ENCODE assay signal across 8 cellular contexts in genomic region chr1:151540021-151540981, GRCh38. TPM values are rescaled to one million over a fixed set of nuclear protein-coding genes. Genes with fewer than 3 reads are reported as not detected.
DNase-seq lines count a peak whose midpoint lies in the region; ATAC-seq and TF ChIP-seq lines count a peak whose summit lies in the region.

TUFT1 (plus strand) TSS chr1:151540309; CDS start chr1:151540367, 58 bp downstream.

- peaks cover 2% of the 10 kb centered on the region for H4K20me1 ChIP-seq in mammary epithelial cell (ENCODE audit: insufficient read depth, low read length)

- peaks cover 4 to 10% (median 10%) of the 10 kb centered on the region in 3 donors for H3K27me3 Mint-ChIP-seq in immature natural killer cell (ENCODE audit: low read depth in 3 of 3)

- WGBS in mammary epithelial cell (ENCODE audit: low coverage, missing lambda C conversion rate), result 3% methylated on average over 50 of the region's 70 CpGs
- WGBS in spleen, 5 donors, result 1 to 3% (median 2%) methylated on average over 35 to 70 of the region's 70 CpGs

- ATAC-seq in GM18520 (IDR thresholded peaks at IDR 0.05; ENCODE audit: unreplicated experiment) (peak; percentile 90), HG03060 (IDR thresholded peaks at IDR 0.05; ENCODE audit: low read depth, unreplicated experiment) (peak; percentile 72)

- H3K9ac ChIP-seq in mammary epithelial cell (ENCODE audit: insufficient read depth, low read length), result peak within 1 kb of the TSS; percentile 90

- H3K4me1 Mint-ChIP-seq in immature natural killer cell, result peaks cover 22 to 24% of the 10 kb centered on the region in 2 donors

- H3K4me3 Mint-ChIP-seq in immature natural killer cell, result peak within 1 kb of the TSS; percentile 95 to 97 (median 95)

- H3K4me3 ChIP-seq in WERI-Rb-1 (ENCODE audit: low read depth, low read length) (peak within 1 kb of the TSS; percentile 76), mammary epithelial cell (replicated peaks in 1 of 3; ENCODE audit: insufficient read depth in 1 of 3, low read depth in 2 of 3, low read length in 3 of 3) (peak within 1 kb of the TSS; percentile 72 to 76 (median 76)), spleen (peak within 1 kb of the TSS; percentile 51 to 85 (median 70))

- in situ Hi-C loops in mammary epithelial cell (cut with MboI; ENCODE audit: low sequenced_read_pairs in 2 of 2), result loop anchor here in 1 of 2 donors (25.0 kb wide), 1 partner anchor 297 kb away; the partner anchor contains the start of genes C2CD4D and RORC

- no peaks in the 10 kb centered on the region for H3K9me3 Mint-ChIP-seq in immature natural killer cell

- dilution Hi-C loops in mammary epithelial cell (cut with HindIII; ENCODE audit: low sequenced_read_pairs), result no loop called here

- peaks cover 32% of the 10 kb centered on the region for H3K79me2 ChIP-seq in mammary epithelial cell (ENCODE audit: insufficient read depth, low read length)

- peak within 1 kb of the TSS; percentile 100 for H3K27ac ChIP-seq in 22Rv1
- H3K27ac ChIP-seq in WERI-Rb-1, result peak within 1 kb of the TSS; percentile 57
- H3K27ac ChIP-seq in mammary epithelial cell (ENCODE audit: insufficient read depth, low read depth, low read length), result peak within 1 kb of the TSS; percentile 66
- H3K27ac ChIP-seq in spleen, result peak within 1 kb of the TSS in 7 of 8 donors; percentile 44 to 81 (median 73)

- peak within 1 kb of the TSS in 5 of 6 donors; percentile 76 to 88 (median 81) for H3K27ac Mint-ChIP-seq in immature natural killer cell

- BruUV-seq in mammary epithelial cell (replicated peaks; lab: Mats Ljungman, UMichigan), result TSS peak; percentile 47

- H3K9me3 ChIP-seq in WERI-Rb-1 (ENCODE audit: severe bottlenecking) (no peaks in the 10 kb centered on the region), mammary epithelial cell (replicated peaks; ENCODE audit: insufficient read depth, low read length) (no peaks in the 10 kb centered on the region), spleen (no peaks in the 10 kb centered on the region)

- peak; percentile 95 for DNase-seq in NCI-H2107 treated with DMSO at 0.1 percent for 48 hours (lab: John Stamatoyannopoulos, UW; ENCODE audit: unreplicated experiment)
- peak; percentile 100 for DNase-seq in WERI-Rb-1
- peak; percentile 90 for DNase-seq in mammary epithelial cell
- DNase-seq in immature natural killer cell, result peak; percentile 91 to 93 (median 91)
- peak; percentile 98 for DNase-seq in spleen

- intact Hi-C loops in mammary epithelial cell (cut with micrococcal nuclease) (no loop called here), spleen (cut with DNase I; ENCODE audit: low total_unique reads) (no loop called here)

- H3K4me2 ChIP-seq in mammary epithelial cell (ENCODE audit: insufficient read depth, low read depth, low read length), result peak within 1 kb of the TSS; percentile 76

- peak within 1 kb of the TSS; percentile 82 for H2AFZ ChIP-seq in mammary epithelial cell (ENCODE audit: low read depth, low read length)

- peak in 2 of 3 donors; percentile 25 to 32 for TF ChIP-seq POLR2A in spleen (IDR thresholded peaks at IDR 0.05)

- CTCF ChIA-PET in mammary epithelial cell (lab: Charles Lee; ENCODE audit: low non-redundant PET), result interaction anchor here (0.6 kb wide), 2 partner anchors 45 to 123 kb away, joined by 3 to 8 read pairs; no protein-coding TSS in a partner anchor

- H3K36me3 ChIP-seq in WERI-Rb-1, result 0 out of 2 replicates have a peak, but pooled peaks cover 3% of the 10 kb centered on the region
- no peaks in the 10 kb centered on the region for H3K36me3 ChIP-seq in mammary epithelial cell (ENCODE audit: insufficient read depth, low read length)
- no peaks in the 10 kb centered on the region for H3K36me3 ChIP-seq in spleen

- no peaks in the 10 kb centered on the region for H3K36me3 Mint-ChIP-seq in immature natural killer cell

- no peak; the same call in 1 of the 2 replicates for TF ChIP-seq CTCF in 22Rv1 (IDR thresholded peaks at IDR 0.05)
- no peak for TF ChIP-seq CTCF in WERI-Rb-1 (IDR thresholded peaks at IDR 0.05; ENCODE audit: low read depth, low read length)
- TF ChIP-seq CTCF in mammary epithelial cell (conservative IDR thresholded peaks at IDR 0.05 in 1 of 2, IDR thresholded peaks at IDR 0.05 in 1 of 2; ENCODE audit: extremely low read depth in 1 of 2, insufficient read depth in 1 of 2, low read depth in 1 of 2, low read length in 2 of 2), result no peak
- TF ChIP-seq CTCF in spleen (IDR thresholded peaks at IDR 0.05 in 8 of 11, conservative IDR thresholded peaks at IDR 0.05 in 3 of 11), result peak in 1 of 11 experiments; percentile 8

- no peaks in the 10 kb centered on the region for H3K27me3 ChIP-seq in WERI-Rb-1 (ENCODE audit: insufficient read depth, low read depth, severe bottlenecking)
- H3K27me3 ChIP-seq in mammary epithelial cell (ENCODE audit: insufficient read depth, low read length), result no peaks in the 10 kb centered on the region
- peaks cover 0 to 24% (median 0%) of the 10 kb centered on the region in 7 donors for H3K27me3 ChIP-seq in spleen (replicated peaks in 1 of 7)

- H3K4me1 ChIP-seq in mammary epithelial cell (ENCODE audit: insufficient read depth, low read length) (peaks cover 40% of the 10 kb centered on the region), spleen (peaks cover 0 to 25% (median 19%) of the 10 kb centered on the region in 6 donors)

RNA-seq across cellular contexts. Expression of gene TUFT1, which starts in this region (rescaled TPM):
- total RNA-seq in mammary epithelial cell, result 10 to 100 TPM; 43.3 to 59.0 TPM
- 7.0 TPM for polyA plus RNA-seq in mammary epithelial cell
- 14.2 TPM for polyA minus RNA-seq in mammary epithelial cell
- 1 to 10 TPM in 2 of 3 donors, under 1 TPM in 1; 0.83 to 4.2 (median 1.3) TPM for polyA plus RNA-seq in immature natural killer cell
- total RNA-seq in spleen, result 1 to 10 TPM; 1.2 to 1.9 (median 1.5) TPM
- polyA plus RNA-seq in spleen, result under 1 TPM; 0.67 to 0.90 (median 0.76) TPM

Comparison
In these comparisons a context has a peak if more than half of its experiments do, and no peak if none do; other contexts are left out.
1. Peak in every context shown above with its lines: DNase-seq, ATAC-seq, H3K4me3 ChIP-seq and H3K27ac ChIP-seq.
2. RNA of gene TUFT1 (total RNA-seq): 43.3 to 59.0 TPM in mammary epithelial cell; 1.2 to 1.9 TPM in spleen; every median in the first group is over 10 times any median in the second.